In genomic region chr20:53901697-53902096, GRCh38 we compare ENCODE assay signal across 1 cellular context.
TF ChIP-seq lines count a peak whose summit lies in the region.

No MANE protein-coding gene starts in this region.

TF ChIP-seq in WTC11, 78 proteins besides CTCF, POLR2A, EP300 and RAD21 (continued from another document):
- TF ChIP-seq AFF4 (CRISPR knock-in tag; IDR thresholded peaks at IDR 0.05; ENCODE audit: borderline replicate concordance) (no peak), FOXP1 (CRISPR knock-in tag; IDR thresholded peaks at IDR 0.05; ENCODE audit: borderline replicate concordance) (no peak), CREM (CRISPR knock-in tag; IDR thresholded peaks at IDR 0.05) (no peak), CDX4 (CRISPR knock-in tag; IDR thresholded peaks at IDR 0.05; ENCODE audit: borderline replicate concordance) (no peak)
TF ChIP-seq in WTC11: peak in this region for 0.
